In the genomic region with DNA sequence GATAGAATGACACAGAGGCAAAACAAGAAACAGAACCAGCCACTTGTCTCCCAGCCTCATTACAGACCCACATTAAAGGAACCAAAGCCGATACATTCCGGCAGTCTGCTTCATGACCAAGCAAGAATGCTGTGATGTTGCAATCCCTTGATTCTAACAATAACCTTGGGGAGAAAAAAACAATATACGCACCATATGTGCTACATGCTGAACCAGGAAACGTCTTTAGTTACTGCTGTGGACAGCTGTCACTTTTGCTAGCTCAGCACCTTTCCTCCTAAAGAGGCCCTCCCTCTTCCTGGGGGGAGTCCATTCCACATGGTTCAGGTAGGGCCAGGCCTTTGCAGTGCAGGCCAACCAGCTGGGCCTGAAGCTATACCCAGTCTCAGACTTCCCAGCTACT, we compare ENCODE assay signal across 9 cellular contexts.
A peak's percentile ranks its signal among the peaks of the same experiment; 100 is the strongest.
DNase-seq lines count a peak whose midpoint lies in the region; ATAC-seq, FAIRE-seq and TF ChIP-seq lines count a peak whose summit lies in the region.
"Had no signal": no experiment of that assay in that cellular context is flagged by ENCODE, and none has a peak within 500 bp of the region (broad histone marks: within the 10 kb centered on the region; RNA-seq: fewer than 3 reads in every experiment).

No MANE protein-coding gene starts in this region.

- no peak overlapping the region for H3K4me3 Mint-ChIP-seq in osteocyte (ENCODE audit: unreplicated experiment)

- peak; percentile 90 for DNase-seq in EL
- DNase-seq in SJSA1 (ENCODE audit: low read depth in 1 of 2, low spot score in 2 of 2), result peak; percentile 82 to 95
- DNase-seq in fibroblast of the aortic adventitia (ENCODE audit: low read depth), result peak; percentile 94
- DNase-seq in osteocyte (ENCODE audit: extremely low spot score, unreplicated experiment), result peak; percentile 85
- no peak for DNase-seq in NCI-H1092 treated with DMSO at 0.1 percent for 48 hours (lab: John Stamatoyannopoulos, UW)
- no peak for DNase-seq in NCI-H2107 (lab: John Stamatoyannopoulos, UW)
- no peak for DNase-seq in frontal cortex (ENCODE audit: low spot score in 2 of 2)
- DNase-seq: erythroblast had no signal

- H3K4me3 ChIP-seq in SJSA1, result no peak overlapping the region
- no peak overlapping the region for H3K4me3 ChIP-seq in fibroblast of the aortic adventitia (ENCODE audit: low read depth, low read length)

- peaks cover 35% of the 10 kb centered on the region for H3K4me1 ChIP-seq in SJSA1 (replicated peaks)

- ATAC-seq in GM19328 (IDR thresholded peaks at IDR 0.05; ENCODE audit: unreplicated experiment), result no peak

- H3K27me3 ChIP-seq in SJSA1 (replicated peaks), result no peaks in the 10 kb centered on the region

- H3K27me3 Mint-ChIP-seq in osteocyte (ENCODE audit: unreplicated experiment), result no peaks in the 10 kb centered on the region

- 0 out of 2 replicates have a peak, but pooled peaks cover 2% of the 10 kb centered on the region for H3K9me3 ChIP-seq in SJSA1 (replicated peaks)

- H3K36me3 ChIP-seq in SJSA1, result 0 out of 2 replicates have a peak, but pooled peaks cover 4% of the 10 kb centered on the region

- no peaks in the 10 kb centered on the region for H3K9me3 Mint-ChIP-seq in osteocyte (ENCODE audit: unreplicated experiment)

- TF ChIP-seq CTCF in fibroblast of the aortic adventitia (IDR thresholded peaks at IDR 0.05; ENCODE audit: insufficient read depth, low read length) (no peak), osteocyte (IDR thresholded peaks at IDR 0.05) (no peak)

- peak overlapping the region; percentile 84 for H3K27ac ChIP-seq in SJSA1

- H3K36me3 Mint-ChIP-seq in osteocyte (ENCODE audit: unreplicated experiment), result no peaks in the 10 kb centered on the region

- H3K27ac Mint-ChIP-seq in osteocyte (ENCODE audit: unreplicated experiment), result peak overlapping the region; percentile 90

- FAIRE-seq in frontal cortex (lab: Jason Lieb, UNC), result no peak

- peaks cover 37% of the 10 kb centered on the region for H3K4me1 Mint-ChIP-seq in osteocyte (ENCODE audit: unreplicated experiment)

Comparison
In these comparisons a context has a peak if more than half of its experiments do, and no peak if none do; other contexts are left out.
1. DNase-seq: peak in EL (single experiment), SJSA1 (2 of 2), fibroblast of the aortic adventitia (single experiment) and osteocyte (single experiment); none in NCI-H1092 treated with DMSO at 0.1 percent for 48 hours (single experiment), NCI-H2107 (single experiment) and frontal cortex (0 of 2).